Comparison of ENCODE assay signal across 8 cellular contexts in genomic region chr1:93345633-93346471, GRCh38. TPM values are rescaled to one million over a fixed set of nuclear protein-coding genes. Genes with fewer than 3 reads are reported as not detected.
DNase-seq lines count a peak whose midpoint lies in the region; ATAC-seq and TF ChIP-seq lines count a peak whose summit lies in the region.

Gene DR1 (plus strand): TSS chr1:93345907. CDS start chr1:93346646, 739 bp downstream.

- intact Hi-C loops in CD14-positive monocyte (cut with micrococcal nuclease) (loop anchor here (5.0 to 10.0 kb wide), 3 partner anchors 164 to 529 kb away; partner anchors contain the start of genes CCDC18 (in 1 of the 2), DNTTIP2 (in 1 of the 2) and TMED5 (in 1 of the 2)), left lung (cut with DNase I) (no loop called here)
- intact Hi-C loops in dendritic cell treated with granulocyte-macrophage colony-stimulating factor and Interleukin-4, amounts not matched to agents 40 ng/mL and 50 ng/mL, for 4 days (cut with micrococcal nuclease): loop anchor here (1.0 to 10.0 kb wide), 4 partner anchors 29 to 501 kb away; partner anchors contain the start of genes CCDC18, MTF2 and TMED5

- peak; percentile 87 for DNase-seq in CD14-positive monocyte (ENCODE audit: low spot score)
- peak; percentile 86 for DNase-seq in NCI-H748 (lab: John Stamatoyannopoulos, UW; ENCODE audit: unreplicated experiment)
- peak; percentile 87 to 88 for DNase-seq in activated CD4-positive, alpha-beta T cell treated with anti-CD3 and anti-CD28 coated beads, Interleukin-2, amount 50 U/mL, for 4 hours
- peak; percentile 95 to 98 for DNase-seq in left lung
- peak; percentile 88 for DNase-seq in stimulated activated CD4-positive, alpha-beta T cell treated with anti-CD3 and anti-CD28 coated beads, Interleukin-2, amount 100 ng/mL, for 4 hours (ENCODE audit: low read depth)

- peaks cover 16 to 39% of the 10 kb centered on the region in 2 donors for H3K4me1 ChIP-seq in left lung

- H3K4me3 Mint-ChIP-seq in CD14-positive monocyte: peak within 1 kb of the TSS; percentile 99 to 100
- peak within 1 kb of the TSS; percentile 99 for H3K4me3 Mint-ChIP-seq in dendritic cell treated with granulocyte-macrophage colony-stimulating factor and Interleukin-4, amounts not matched to agents 40 ng/mL and 50 ng/mL, for 4 days

- H3K27ac Mint-ChIP-seq in CD14-positive monocyte: peak within 1 kb of the TSS; percentile 96 to 99 (median 98)
- H3K27ac Mint-ChIP-seq in dendritic cell treated with granulocyte-macrophage colony-stimulating factor and Interleukin-4, amounts not matched to agents 40 ng/mL and 50 ng/mL, for 4 days: peak within 1 kb of the TSS; percentile 98

- peak within 1 kb of the TSS; percentile 91 to 96 for H3K27ac ChIP-seq in left lung

- no peaks in the 10 kb centered on the region for H3K27me3 ChIP-seq in left lung

- no peaks in the 10 kb centered on the region for H3K9me3 Mint-ChIP-seq in CD14-positive monocyte
- H3K9me3 Mint-ChIP-seq in dendritic cell treated with granulocyte-macrophage colony-stimulating factor and Interleukin-4, amounts not matched to agents 40 ng/mL and 50 ng/mL, for 4 days: no peaks in the 10 kb centered on the region

- peaks cover 5 to 6% of the 10 kb centered on the region in 2 donors for H3K36me3 Mint-ChIP-seq in CD14-positive monocyte
- peaks cover 17% of the 10 kb centered on the region for H3K36me3 Mint-ChIP-seq in dendritic cell treated with granulocyte-macrophage colony-stimulating factor and Interleukin-4, amounts not matched to agents 40 ng/mL and 50 ng/mL, for 4 days (ENCODE audit: low read depth)

- peak within 1 kb of the TSS; percentile 64 to 74 for H3K4me3 ChIP-seq in left lung

- TF ChIP-seq CTCF in CD14-positive monocyte (IDR thresholded peaks at IDR 0.05) (no peak), left lung (IDR thresholded peaks at IDR 0.05) (no peak)

- H3K36me3 ChIP-seq in left lung: no peaks in the 10 kb centered on the region

- ATAC-seq in GM19372 (IDR thresholded peaks at IDR 0.05; ENCODE audit: low read depth, unreplicated experiment) (peak; percentile 74), HG03521 (IDR thresholded peaks at IDR 0.05; ENCODE audit: unreplicated experiment) (peak; percentile 67), left lung (peak; percentile 96)

- H3K9me3 ChIP-seq in left lung: no peaks in the 10 kb centered on the region

- H3K27me3 Mint-ChIP-seq in CD14-positive monocyte (ENCODE audit: low read depth in 3 of 3): no peaks in the 10 kb centered on the region
- H3K27me3 Mint-ChIP-seq in dendritic cell treated with granulocyte-macrophage colony-stimulating factor and Interleukin-4, amounts not matched to agents 40 ng/mL and 50 ng/mL, for 4 days: no peaks in the 10 kb centered on the region

- H3K4me1 Mint-ChIP-seq in CD14-positive monocyte: peaks cover 41% of the 10 kb centered on the region
- no peaks in the 10 kb centered on the region for H3K4me1 Mint-ChIP-seq in dendritic cell treated with granulocyte-macrophage colony-stimulating factor and Interleukin-4, amounts not matched to agents 40 ng/mL and 50 ng/mL, for 4 days (ENCODE audit: low read depth)

RNA-seq across cellular contexts. Expression of gene DR1, which starts in this region (rescaled TPM):
- 10 to 100 TPM; 61.0 to 61.8 TPM for polyA plus RNA-seq in CD14-positive monocyte
- total RNA-seq in left lung: 10 to 100 TPM; 54.7 to 56.1 TPM

Comparison
In these comparisons a context has a peak if more than half of its experiments do, and no peak if none do; other contexts are left out.
1. Peak in every context shown above with its lines: DNase-seq, ATAC-seq, H3K4me3 ChIP-seq and H3K27ac ChIP-seq.
2. intact Hi-C loops: an anchor here in CD14-positive monocyte (5.0 to 10.0 kb wide) and dendritic cell treated with granulocyte-macrophage colony-stimulating factor and Interleukin-4, amounts not matched to agents 40 ng/mL and 50 ng/mL, for 4 days (1.0 to 10.0 kb wide); none called in left lung.